Comparison of ENCODE assay signal across 22 cellular contexts in the genomic region with DNA sequence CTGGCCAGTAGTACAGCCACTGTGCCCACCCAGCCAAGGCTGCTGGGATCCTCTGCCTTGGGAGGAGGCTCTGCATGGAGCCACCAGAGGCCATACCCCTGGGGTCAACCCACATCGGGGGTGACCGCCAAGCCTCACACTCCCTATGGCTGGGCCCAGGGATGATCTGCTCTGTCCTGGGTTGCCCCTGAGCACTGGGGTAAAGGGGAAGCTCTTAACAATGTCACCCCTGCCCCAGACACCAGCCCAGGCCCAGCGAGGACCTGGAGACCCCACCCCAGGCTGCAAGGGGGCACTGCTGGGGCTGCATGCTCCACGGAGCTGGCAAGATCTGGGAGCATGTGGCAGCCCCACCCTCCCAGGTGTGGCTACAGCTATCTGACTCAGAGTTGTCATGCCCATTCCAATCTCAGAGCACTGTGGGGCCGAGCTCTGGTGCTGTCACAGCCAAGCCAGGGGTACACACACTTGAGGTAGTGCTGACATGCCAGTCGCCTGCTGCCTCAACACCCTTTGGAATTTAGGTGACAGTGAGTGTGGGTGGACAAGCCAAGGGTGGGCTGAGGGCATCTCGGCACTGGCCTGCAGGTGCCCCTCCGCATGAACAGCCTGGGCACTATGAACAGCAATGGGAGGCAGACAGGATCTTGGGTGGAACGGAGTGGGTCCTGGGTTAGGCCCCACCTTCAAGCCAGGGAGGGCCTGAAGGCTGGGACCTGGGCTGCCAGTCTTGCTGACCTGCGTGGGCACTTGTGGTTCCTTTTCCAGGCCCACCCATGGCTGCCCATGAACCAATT.
"Had no signal": no experiment of that assay in that cellular context is flagged by ENCODE, and none has a peak within 500 bp of the region (broad histone marks: within the 10 kb centered on the region; RNA-seq: fewer than 3 reads in every experiment).

No MANE protein-coding gene starts in this region.

- H3K9me3 Mint-ChIP-seq: mesothelial cell of epicardium had no signal

- H3K27me3 ChIP-seq: gastrocnemius medialis, heart right ventricle, sigmoid colon, testis, tibial nerve had no signal

- H3K9me3 ChIP-seq: gastrocnemius medialis, heart right ventricle, psoas muscle, sigmoid colon, testis, tibial nerve had no signal

- H3K4me1 Mint-ChIP-seq: memory B cell, mesothelial cell of epicardium had no signal

- H3K4me1 ChIP-seq: gastrocnemius medialis, heart right ventricle, psoas muscle, sigmoid colon, testis, tibial nerve had no signal

- H3K27ac Mint-ChIP-seq: memory B cell; mesothelial cell of epicardium; natural killer cell treated with Interleukin-12 subunit alpha and Interleukin-12 subunit beta and Interleukin-15 and Interleukin-18, amount 100 ng/mL, for 72 hours; stimulated activated naive CD8-positive, alpha-beta T cell treated with anti-CD3 and anti-CD28 coated beads, Interleukin-15, Interleukin-2, amounts not matched to agents 100 ng/mL and 50 ng/mL, for 24 hours had no signal

- FAIRE-seq: endometrium, islet of Langerhans, urothelium cell line had no signal

- ATAC-seq: esophagus mucosa; gastrocnemius medialis; left lobe of liver; natural killer cell treated with Interleukin-12 subunit alpha and Interleukin-12 subunit beta and Interleukin-15 and Interleukin-18, amount 100 ng/mL, for 72 hours; psoas muscle had no signal

- H3K36me3 Mint-ChIP-seq: memory B cell; mesothelial cell of epicardium; natural killer cell treated with Interleukin-12 subunit alpha and Interleukin-12 subunit beta and Interleukin-15 and Interleukin-18, amount 100 ng/mL, for 72 hours had no signal

- H3K27ac ChIP-seq: coronary artery, gastrocnemius medialis, heart right ventricle, psoas muscle, sigmoid colon, skin epidermis, testis, tibial nerve had no signal

- H3K36me3 ChIP-seq: gastrocnemius medialis, heart right ventricle, sigmoid colon, tibial nerve had no signal

- H3K4me3 Mint-ChIP-seq: memory B cell; mesothelial cell of epicardium; natural killer cell treated with Interleukin-12 subunit alpha and Interleukin-12 subunit beta and Interleukin-15 and Interleukin-18, amount 100 ng/mL, for 72 hours; stimulated activated naive CD8-positive, alpha-beta T cell treated with anti-CD3 and anti-CD28 coated beads, Interleukin-15, Interleukin-2, amounts not matched to agents 100 ng/mL and 50 ng/mL, for 24 hours had no signal

- H3K4me3 ChIP-seq: coronary artery, gastrocnemius medialis, heart right ventricle, psoas muscle, sigmoid colon, skin epidermis, testis, tibial nerve had no signal

- DNase-seq: caudate nucleus; effector CD8-positive, alpha-beta T cell; gastrocnemius medialis; heart right ventricle; hypothalamus; psoas muscle; retina; sigmoid colon; stimulated activated CD4-positive, alpha-beta T cell treated with anti-CD3 and anti-CD28 coated beads, Interleukin-12 subunit alpha, Interleukin-12 subunit beta, amount 100 ng/mL, for 4 hours; testis had no signal

- H3K27me3 Mint-ChIP-seq: memory B cell; natural killer cell treated with Interleukin-12 subunit alpha and Interleukin-12 subunit beta and Interleukin-15 and Interleukin-18, amount 100 ng/mL, for 72 hours; stimulated activated naive CD8-positive, alpha-beta T cell treated with anti-CD3 and anti-CD28 coated beads, Interleukin-15, Interleukin-2, amounts not matched to agents 100 ng/mL and 50 ng/mL, for 24 hours had no signal
